9 cellular contexts compared by ENCODE assay signal in the genomic region with DNA sequence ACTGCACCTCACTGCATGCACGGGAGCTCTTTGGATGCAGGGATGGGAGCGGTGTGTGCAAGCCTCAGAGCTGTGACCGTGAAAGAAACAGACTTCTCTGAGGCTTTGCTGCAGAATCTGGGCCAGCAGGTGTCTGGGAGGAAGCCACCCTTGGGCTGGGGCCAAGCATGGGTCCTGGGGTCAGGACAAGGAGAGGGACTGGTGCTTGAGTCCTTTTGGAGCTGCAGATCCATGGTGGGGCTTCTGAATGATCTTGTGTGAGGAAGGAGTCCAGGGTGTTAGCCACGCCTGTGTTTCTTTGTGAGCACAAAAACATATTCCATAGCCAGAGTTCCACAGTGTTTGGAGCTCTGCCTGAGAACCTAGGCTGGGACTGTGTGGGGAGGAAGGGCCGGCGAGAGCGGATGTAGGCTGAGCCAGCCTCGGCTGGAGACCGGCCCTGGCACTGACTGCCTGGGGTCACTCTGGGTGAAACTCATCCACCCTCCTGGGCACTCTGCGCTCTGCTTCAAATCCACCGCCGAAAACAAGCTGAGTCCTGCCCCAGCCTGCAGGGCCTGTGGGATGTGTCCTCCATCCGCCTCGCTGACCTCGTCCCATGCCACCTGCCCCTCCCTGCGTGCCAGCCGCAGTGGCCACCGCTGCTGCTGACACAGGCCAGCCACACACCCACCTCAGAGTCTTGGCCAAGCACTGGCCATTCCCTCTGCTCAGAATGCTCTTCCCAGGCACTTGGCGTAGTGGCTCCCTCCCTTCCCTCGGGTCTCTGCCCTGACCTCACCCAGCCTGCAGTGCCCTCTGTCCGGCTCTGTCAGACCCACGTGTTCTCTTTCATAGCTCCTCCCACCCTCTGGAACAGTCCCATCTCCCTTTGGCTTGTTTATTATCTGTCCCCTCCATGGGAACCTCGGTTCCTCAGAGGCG. TPM values are rescaled to one million over a fixed set of nuclear protein-coding genes. Genes with fewer than 3 reads are reported as not detected.
A peak's percentile ranks its signal among the peaks of the same experiment; 100 is the strongest.
DNase-seq lines count a peak whose midpoint lies in the region; ATAC-seq, FAIRE-seq and TF ChIP-seq lines count a peak whose summit lies in the region.
"Had no signal": no experiment of that assay in that cellular context is flagged by ENCODE, and none has a peak within 500 bp of the region (broad histone marks: within the 10 kb centered on the region; RNA-seq: fewer than 3 reads in every experiment).

No MANE protein-coding gene starts in this region.

- H3K4ac ChIP-seq in neuronal stem cell (ENCODE audit: low read length) = no peak overlapping the region

- no peak overlapping the region for H3K9ac ChIP-seq in neuronal stem cell (ENCODE audit: low read depth, low read length, poor library complexity)

- H3K18ac ChIP-seq in neuronal stem cell (ENCODE audit: low read length) = peak overlapping the region; percentile 81

- no peak overlapping the region for H3K4me2 ChIP-seq in neuronal stem cell (ENCODE audit: insufficient read depth, low read length, poor library complexity, severe bottlenecking)

- no peaks in the 10 kb centered on the region for H3K27me3 Mint-ChIP-seq in WTC11 (ENCODE audit: low read depth)

- no peak for FAIRE-seq in frontal cortex (lab: Jason Lieb, UNC)

- DNase-seq in AG10803 (ENCODE audit: low read depth) = peak; percentile 84
- no peak for DNase-seq in WTC11 (ENCODE audit: low spot score)
- peak; percentile 55 to 72 for DNase-seq in frontal cortex (ENCODE audit: low spot score in 2 of 2)
- no peak for DNase-seq in neuronal stem cell (ENCODE audit: low spot score)
- DNase-seq in DMS79 treated with DMSO at 0.1 percent for 48 hours (lab: John Stamatoyannopoulos, UW) = no peak
- DNase-seq: WERI-Rb-1 had no signal

- ATAC-seq in WTC11 = no peak; the same call in 1 of the 2 replicates
- ATAC-seq in HG03196 (IDR thresholded peaks at IDR 0.05; ENCODE audit: unreplicated experiment) = no peak
- no peak for ATAC-seq in GM21737 (IDR thresholded peaks at IDR 0.05; ENCODE audit: unreplicated experiment)
- ATAC-seq in HG03135 (IDR thresholded peaks at IDR 0.05; ENCODE audit: unreplicated experiment) = no peak

- H3K4me1 Mint-ChIP-seq in WTC11 = peaks cover 31% of the 10 kb centered on the region

- no peak overlapping the region for H2BK120ac ChIP-seq in neuronal stem cell (ENCODE audit: low read depth, low read length)

- no peak for TF ChIP-seq CTCF in AG10803 (conservative IDR thresholded peaks at IDR 0.05; ENCODE audit: low read length)
- TF ChIP-seq CTCF in WTC11 (IDR thresholded peaks at IDR 0.05) = no peak

- H2BK12ac ChIP-seq in neuronal stem cell (ENCODE audit: low read length) = peak overlapping the region; percentile 79

- no peaks in the 10 kb centered on the region for H3K36me3 Mint-ChIP-seq in WTC11

- no CpG with 5 or more reads among the region's 24 CpGs for WGBS in neuronal stem cell (ENCODE audit: extremely low coverage in 2 of 2, insufficient read length in 2 of 2, insufficient replicate concordance in 1 of 2), 2 donors

- peak overlapping the region; percentile 94 for H3K14ac ChIP-seq in neuronal stem cell (ENCODE audit: low read length)

- H3K79me1 ChIP-seq in neuronal stem cell (ENCODE audit: low read depth, low read length) = peaks cover 2% of the 10 kb centered on the region

- POLR2A ChIA-PET in WTC11 (lab: Charles Lee) = no interaction called here

- H4K8ac ChIP-seq in neuronal stem cell (ENCODE audit: low read depth, low read length) = no peak overlapping the region

- H3K9me3 Mint-ChIP-seq in WTC11 = no peaks in the 10 kb centered on the region

- no peak overlapping the region for H2BK15ac ChIP-seq in neuronal stem cell (ENCODE audit: low read length)

- H3K27ac Mint-ChIP-seq in WTC11 = peak overlapping the region; percentile 23

- peaks cover 3 to 11% of the 10 kb centered on the region in 2 donors for H3K4me1 ChIP-seq in neuronal stem cell (ENCODE audit: control insufficient read depth in 2 of 2, insufficient read depth in 1 of 2, low read depth in 1 of 2, low read length in 2 of 2)

- H3K4me3 ChIP-seq in AG10803 (ENCODE audit: low read length) (peak overlapping the region; percentile 22; the same call in 1 of the 2 replicates), neuronal stem cell (ENCODE audit: low read length in 2 of 2) (no peak overlapping the region)

- no peaks in the 10 kb centered on the region for H3K27me3 ChIP-seq in neuronal stem cell (ENCODE audit: control insufficient read depth in 3 of 3, insufficient read depth in 3 of 3, low read depth in 1 of 3, low read length in 3 of 3)

- H3K36me3 ChIP-seq in neuronal stem cell (replicated peaks in 1 of 2; ENCODE audit: control insufficient read depth in 2 of 2, insufficient read depth in 2 of 2, low read length in 2 of 2) = peaks cover 0 to 8% of the 10 kb centered on the region in 2 donors
- H3K36me3 ChIP-seq: WERI-Rb-1 had no signal

- H3K9me3 ChIP-seq in neuronal stem cell (replicated peaks in 1 of 2; ENCODE audit: control insufficient read depth in 2 of 2, insufficient read depth in 1 of 2, low read depth in 1 of 2, low read length in 2 of 2) = no peaks in the 10 kb centered on the region

- no peak overlapping the region for H4K91ac ChIP-seq in neuronal stem cell (ENCODE audit: low read depth, low read length, poor library complexity)

- peak overlapping the region; percentile 80 for H3K23ac ChIP-seq in neuronal stem cell (ENCODE audit: low read depth, low read length, poor library complexity)

- H2AK5ac ChIP-seq in neuronal stem cell (ENCODE audit: low read depth, low read length) = peak overlapping the region; percentile 38

- CTCF ChIA-PET in WTC11 (lab: Charles Lee) = interaction anchor here (1.6 kb wide), 1 partner anchor 144 kb away, joined by 4 read pairs; no protein-coding TSS in a partner anchor

- H2AFZ ChIP-seq in neuronal stem cell (ENCODE audit: low read length) = no peak overlapping the region

- H3K27ac ChIP-seq in neuronal stem cell (replicated peaks; ENCODE audit: low read length) = no peak overlapping the region
- H3K27ac ChIP-seq: WERI-Rb-1 had no signal

- no peak overlapping the region for H2BK5ac ChIP-seq in neuronal stem cell (ENCODE audit: low read length)

- no peak overlapping the region for H3K4me3 Mint-ChIP-seq in WTC11

TF ChIP-seq in WTC11, 78 proteins besides CTCF, POLR2A, EP300 and RAD21:
- TF ChIP-seq, protein P1, sequence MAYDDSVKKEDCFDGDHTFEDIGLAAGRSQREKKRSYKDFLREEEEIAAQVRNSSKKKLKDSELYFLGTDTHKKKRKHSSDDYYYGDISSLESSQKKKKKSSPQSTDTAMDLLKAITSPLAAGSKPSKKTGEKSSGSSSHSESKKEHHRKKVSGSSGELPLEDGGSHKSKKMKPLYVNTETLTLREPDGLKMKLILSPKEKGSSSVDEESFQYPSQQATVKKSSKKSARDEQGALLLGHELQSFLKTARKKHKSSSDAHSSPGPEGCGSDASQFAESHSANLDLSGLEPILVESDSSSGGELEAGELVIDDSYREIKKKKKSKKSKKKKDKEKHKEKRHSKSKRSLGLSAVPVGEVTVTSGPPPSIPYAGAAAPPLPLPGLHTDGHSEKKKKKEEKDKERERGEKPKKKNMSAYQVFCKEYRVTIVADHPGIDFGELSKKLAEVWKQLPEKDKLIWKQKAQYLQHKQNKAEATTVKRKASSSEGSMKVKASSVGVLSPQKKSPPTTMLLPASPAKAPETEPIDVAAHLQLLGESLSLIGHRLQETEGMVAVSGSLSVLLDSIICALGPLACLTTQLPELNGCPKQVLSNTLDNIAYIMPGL (CRISPR knock-in tag; IDR thresholded peaks at IDR 0.05) = no peak
- TF ChIP-seq, protein P2, sequence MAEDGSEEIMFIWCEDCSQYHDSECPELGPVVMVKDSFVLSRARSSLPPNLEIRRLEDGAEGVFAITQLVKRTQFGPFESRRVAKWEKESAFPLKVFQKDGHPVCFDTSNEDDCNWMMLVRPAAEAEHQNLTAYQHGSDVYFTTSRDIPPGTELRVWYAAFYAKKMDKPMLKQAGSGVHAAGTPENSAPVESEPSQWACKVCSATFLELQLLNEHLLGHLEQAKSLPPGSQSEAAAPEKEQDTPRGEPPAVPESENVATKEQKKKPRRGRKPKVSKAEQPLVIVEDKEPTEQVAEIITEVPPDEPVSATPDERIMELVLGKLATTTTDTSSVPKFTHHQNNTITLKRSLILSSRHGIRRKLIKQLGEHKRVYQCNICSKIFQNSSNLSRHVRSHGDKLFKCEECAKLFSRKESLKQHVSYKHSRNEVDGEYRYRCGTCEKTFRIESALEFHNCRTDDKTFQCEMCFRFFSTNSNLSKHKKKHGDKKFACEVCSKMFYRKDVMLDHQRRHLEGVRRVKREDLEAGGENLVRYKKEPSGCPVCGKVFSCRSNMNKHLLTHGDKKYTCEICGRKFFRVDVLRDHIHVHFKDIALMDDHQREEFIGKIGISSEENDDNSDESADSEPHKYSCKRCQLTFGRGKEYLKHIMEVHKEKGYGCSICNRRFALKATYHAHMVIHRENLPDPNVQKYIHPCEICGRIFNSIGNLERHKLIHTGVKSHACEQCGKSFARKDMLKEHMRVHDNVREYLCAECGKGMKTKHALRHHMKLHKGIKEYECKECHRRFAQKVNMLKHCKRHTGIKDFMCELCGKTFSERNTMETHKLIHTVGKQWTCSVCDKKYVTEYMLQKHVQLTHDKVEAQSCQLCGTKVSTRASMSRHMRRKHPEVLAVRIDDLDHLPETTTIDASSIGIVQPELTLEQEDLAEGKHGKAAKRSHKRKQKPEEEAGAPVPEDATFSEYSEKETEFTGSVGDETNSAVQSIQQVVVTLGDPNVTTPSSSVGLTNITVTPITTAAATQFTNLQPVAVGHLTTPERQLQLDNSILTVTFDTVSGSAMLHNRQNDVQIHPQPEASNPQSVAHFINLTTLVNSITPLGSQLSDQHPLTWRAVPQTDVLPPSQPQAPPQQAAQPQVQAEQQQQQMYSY (CRISPR knock-in tag; IDR thresholded peaks at IDR 0.05) = 0 out of 2 replicates have a peak, but pooled peaks have one; percentile 12
- TF ChIP-seq NFYB (CRISPR knock-in tag; conservative IDR thresholded peaks at IDR 0.05; ENCODE audit: low read depth) (no peak), GTF2I (CRISPR knock-in tag; conservative IDR thresholded peaks at IDR 0.05) (no peak), MXD4 (CRISPR knock-in tag; IDR thresholded peaks at IDR 0.05; ENCODE audit: borderline replicate concordance) (no peak), ESRRA (CRISPR knock-in tag; IDR thresholded peaks at IDR 0.05; ENCODE audit: borderline replicate concordance) (no peak)
- TF ChIP-seq, protein P3, sequence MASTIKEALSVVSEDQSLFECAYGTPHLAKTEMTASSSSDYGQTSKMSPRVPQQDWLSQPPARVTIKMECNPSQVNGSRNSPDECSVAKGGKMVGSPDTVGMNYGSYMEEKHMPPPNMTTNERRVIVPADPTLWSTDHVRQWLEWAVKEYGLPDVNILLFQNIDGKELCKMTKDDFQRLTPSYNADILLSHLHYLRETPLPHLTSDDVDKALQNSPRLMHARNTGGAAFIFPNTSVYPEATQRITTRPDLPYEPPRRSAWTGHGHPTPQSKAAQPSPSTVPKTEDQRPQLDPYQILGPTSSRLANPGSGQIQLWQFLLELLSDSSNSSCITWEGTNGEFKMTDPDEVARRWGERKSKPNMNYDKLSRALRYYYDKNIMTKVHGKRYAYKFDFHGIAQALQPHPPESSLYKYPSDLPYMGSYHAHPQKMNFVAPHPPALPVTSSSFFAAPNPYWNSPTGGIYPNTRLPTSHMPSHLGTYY (CRISPR knock-in tag; IDR thresholded peaks at IDR 0.05) = no peak
TF ChIP-seq in WTC11: peak in this region for 1.

RNA-seq across cellular contexts. Expression of a gene that starts 26.7 kb away (rescaled TPM):
- total RNA-seq in WTC11 (2021) = 89.8 to 101 TPM (median 97.1 TPM) in 3 replicates
- 33.0 TPM for total RNA-seq in frontal cortex
- 73.5 TPM for polyA plus RNA-seq in neuronal stem cell (2013, experiment 1 of 2)
- 73.3 TPM for polyA plus RNA-seq in neuronal stem cell (2013, experiment 2 of 2)

Comparison
In these comparisons a context has a peak if more than half of its experiments do, and no peak if none do; other contexts are left out.
1. DNase-seq: peak in AG10803 (single experiment) and frontal cortex (2 of 2); none in WTC11 (single experiment), neuronal stem cell (single experiment) and DMS79 treated with DMSO at 0.1 percent for 48 hours (single experiment).